ENCODE assay signal across 2 cellular contexts in the genomic region with DNA sequence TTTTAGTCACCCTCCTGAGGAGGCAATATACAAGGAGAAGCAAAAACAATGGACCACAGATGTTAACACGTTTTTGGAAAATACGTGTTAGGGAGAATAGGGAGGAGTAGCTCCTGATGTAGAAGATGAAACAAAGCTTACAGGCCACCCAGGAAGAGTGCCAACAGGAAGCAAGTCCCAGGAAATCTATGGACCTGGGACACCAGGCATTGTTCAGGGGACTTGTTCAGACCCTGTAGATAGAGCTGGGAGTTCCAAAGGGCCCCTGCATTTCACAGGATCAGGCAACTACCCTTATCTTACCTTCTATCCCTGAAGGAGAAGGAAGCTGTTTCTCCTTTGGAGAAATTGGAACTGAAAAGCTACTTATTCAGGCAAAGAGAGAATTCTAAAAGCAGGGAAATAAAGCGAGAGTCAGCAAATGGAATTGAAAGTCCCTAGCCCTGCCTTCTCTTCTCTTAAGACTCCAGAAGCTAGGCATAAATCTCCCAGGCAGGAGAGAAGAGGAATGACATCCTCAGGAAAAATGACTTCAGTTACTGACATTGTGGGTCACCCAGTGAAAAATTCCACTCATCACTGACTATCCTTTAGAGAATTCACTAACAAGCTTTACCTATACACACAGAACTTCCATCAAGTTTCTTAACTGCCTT.
TF ChIP-seq lines count a peak whose summit lies in the region.

No MANE protein-coding gene starts in this region.

TF ChIP-seq in IMR-90, 13 proteins besides CTCF, POLR2A, EP300 and RAD21:
- TF ChIP-seq MAZ (IDR thresholded peaks at IDR 0.05; ENCODE audit: borderline replicate concordance, low read depth, low read length) (no peak), NFE2L2 (IDR thresholded peaks at IDR 0.05; ENCODE audit: low read depth, low read length) (no peak), SMC3 (IDR thresholded peaks at IDR 0.05; ENCODE audit: low read depth, low read length) (no peak), RFX5 (IDR thresholded peaks at IDR 0.05; ENCODE audit: low read depth, low read length) (no peak), BHLHE40 (IDR thresholded peaks at IDR 0.05; ENCODE audit: low read depth, low read length) (no peak), CHD1 (IDR thresholded peaks at IDR 0.05; ENCODE audit: low read depth, low read length) (no peak), MAFK (IDR thresholded peaks at IDR 0.05; ENCODE audit: low read depth, low read length) (no peak), CEBPB (IDR thresholded peaks at IDR 0.05; ENCODE audit: low read depth, low read length) (no peak), FOS (IDR thresholded peaks at IDR 0.05; ENCODE audit: low read depth, low read length) (no peak), MXI1 (IDR thresholded peaks at IDR 0.05; ENCODE audit: borderline replicate concordance, low read depth, low read length) (no peak), RCOR1 (IDR thresholded peaks at IDR 0.05; ENCODE audit: insufficient replicate concordance, low read length) (no peak)
- TF ChIP-seq, protein P1, sequence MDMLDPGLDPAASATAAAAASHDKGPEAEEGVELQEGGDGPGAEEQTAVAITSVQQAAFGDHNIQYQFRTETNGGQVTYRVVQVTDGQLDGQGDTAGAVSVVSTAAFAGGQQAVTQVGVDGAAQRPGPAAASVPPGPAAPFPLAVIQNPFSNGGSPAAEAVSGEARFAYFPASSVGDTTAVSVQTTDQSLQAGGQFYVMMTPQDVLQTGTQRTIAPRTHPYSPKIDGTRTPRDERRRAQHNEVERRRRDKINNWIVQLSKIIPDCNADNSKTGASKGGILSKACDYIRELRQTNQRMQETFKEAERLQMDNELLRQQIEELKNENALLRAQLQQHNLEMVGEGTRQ (IDR thresholded peaks at IDR 0.05; ENCODE audit: low read depth, low read length) = no peak
- TF ChIP-seq, protein P2, sequence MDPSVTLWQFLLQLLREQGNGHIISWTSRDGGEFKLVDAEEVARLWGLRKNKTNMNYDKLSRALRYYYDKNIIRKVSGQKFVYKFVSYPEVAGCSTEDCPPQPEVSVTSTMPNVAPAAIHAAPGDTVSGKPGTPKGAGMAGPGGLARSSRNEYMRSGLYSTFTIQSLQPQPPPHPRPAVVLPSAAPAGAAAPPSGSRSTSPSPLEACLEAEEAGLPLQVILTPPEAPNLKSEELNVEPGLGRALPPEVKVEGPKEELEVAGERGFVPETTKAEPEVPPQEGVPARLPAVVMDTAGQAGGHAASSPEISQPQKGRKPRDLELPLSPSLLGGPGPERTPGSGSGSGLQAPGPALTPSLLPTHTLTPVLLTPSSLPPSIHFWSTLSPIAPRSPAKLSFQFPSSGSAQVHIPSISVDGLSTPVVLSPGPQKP (IDR thresholded peaks at IDR 0.05; ENCODE audit: borderline replicate concordance, low read depth, low read length) = no peak

TF ChIP-seq in WTC11, 78 proteins besides CTCF, POLR2A, EP300 and RAD21:
- TF ChIP-seq, protein P3, sequence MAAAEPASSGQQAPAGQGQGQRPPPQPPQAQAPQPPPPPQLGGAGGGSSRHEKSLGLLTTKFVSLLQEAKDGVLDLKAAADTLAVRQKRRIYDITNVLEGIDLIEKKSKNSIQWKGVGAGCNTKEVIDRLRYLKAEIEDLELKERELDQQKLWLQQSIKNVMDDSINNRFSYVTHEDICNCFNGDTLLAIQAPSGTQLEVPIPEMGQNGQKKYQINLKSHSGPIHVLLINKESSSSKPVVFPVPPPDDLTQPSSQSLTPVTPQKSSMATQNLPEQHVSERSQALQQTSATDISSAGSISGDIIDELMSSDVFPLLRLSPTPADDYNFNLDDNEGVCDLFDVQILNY (CRISPR knock-in tag; IDR thresholded peaks at IDR 0.05) = no peak
- no peak for TF ChIP-seq GRHL2 (CRISPR knock-in tag; IDR thresholded peaks at IDR 0.05; ENCODE audit: insufficient replicate concordance, severe bottlenecking)
- TF ChIP-seq, protein P4, sequence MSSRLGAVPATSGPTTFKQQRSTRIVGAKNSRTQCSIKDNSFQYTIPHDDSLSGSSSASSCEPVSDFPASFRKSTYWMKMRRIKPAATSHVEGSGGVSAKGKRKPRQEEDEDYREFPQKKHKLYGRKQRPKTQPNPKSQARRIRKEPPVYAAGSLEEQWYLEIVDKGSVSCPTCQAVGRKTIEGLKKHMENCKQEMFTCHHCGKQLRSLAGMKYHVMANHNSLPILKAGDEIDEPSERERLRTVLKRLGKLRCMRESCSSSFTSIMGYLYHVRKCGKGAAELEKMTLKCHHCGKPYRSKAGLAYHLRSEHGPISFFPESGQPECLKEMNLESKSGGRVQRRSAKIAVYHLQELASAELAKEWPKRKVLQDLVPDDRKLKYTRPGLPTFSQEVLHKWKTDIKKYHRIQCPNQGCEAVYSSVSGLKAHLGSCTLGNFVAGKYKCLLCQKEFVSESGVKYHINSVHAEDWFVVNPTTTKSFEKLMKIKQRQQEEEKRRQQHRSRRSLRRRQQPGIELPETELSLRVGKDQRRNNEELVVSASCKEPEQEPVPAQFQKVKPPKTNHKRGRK (CRISPR knock-in tag; IDR thresholded peaks at IDR 0.05; ENCODE audit: borderline replicate concordance) = no peak
- no peak for TF ChIP-seq FOXJ3 (CRISPR knock-in tag; IDR thresholded peaks at IDR 0.05; ENCODE audit: borderline replicate concordance)
- TF ChIP-seq CREB1 (CRISPR knock-in tag; IDR thresholded peaks at IDR 0.05) = no peak
- TF ChIP-seq GABPB1 (CRISPR knock-in tag; IDR thresholded peaks at IDR 0.05) = no peak
- no peak for TF ChIP-seq ZNF263 (CRISPR knock-in tag; IDR thresholded peaks at IDR 0.05; ENCODE audit: low read depth)
- TF ChIP-seq, protein P1 (CRISPR knock-in tag; IDR thresholded peaks at IDR 0.05) = no peak
- TF ChIP-seq JUN (CRISPR knock-in tag; IDR thresholded peaks at IDR 0.05) = no peak
- TF ChIP-seq, protein P5, sequence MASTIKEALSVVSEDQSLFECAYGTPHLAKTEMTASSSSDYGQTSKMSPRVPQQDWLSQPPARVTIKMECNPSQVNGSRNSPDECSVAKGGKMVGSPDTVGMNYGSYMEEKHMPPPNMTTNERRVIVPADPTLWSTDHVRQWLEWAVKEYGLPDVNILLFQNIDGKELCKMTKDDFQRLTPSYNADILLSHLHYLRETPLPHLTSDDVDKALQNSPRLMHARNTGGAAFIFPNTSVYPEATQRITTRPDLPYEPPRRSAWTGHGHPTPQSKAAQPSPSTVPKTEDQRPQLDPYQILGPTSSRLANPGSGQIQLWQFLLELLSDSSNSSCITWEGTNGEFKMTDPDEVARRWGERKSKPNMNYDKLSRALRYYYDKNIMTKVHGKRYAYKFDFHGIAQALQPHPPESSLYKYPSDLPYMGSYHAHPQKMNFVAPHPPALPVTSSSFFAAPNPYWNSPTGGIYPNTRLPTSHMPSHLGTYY (CRISPR knock-in tag; IDR thresholded peaks at IDR 0.05) = no peak
- TF ChIP-seq, protein P6, sequence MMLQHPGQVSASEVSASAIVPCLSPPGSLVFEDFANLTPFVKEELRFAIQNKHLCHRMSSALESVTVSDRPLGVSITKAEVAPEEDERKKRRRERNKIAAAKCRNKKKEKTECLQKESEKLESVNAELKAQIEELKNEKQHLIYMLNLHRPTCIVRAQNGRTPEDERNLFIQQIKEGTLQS (CRISPR knock-in tag; conservative IDR thresholded peaks at IDR 0.05) = no peak
- TF ChIP-seq TCF7 (CRISPR knock-in tag; IDR thresholded peaks at IDR 0.05; ENCODE audit: low read depth) = no peak
- TF ChIP-seq, protein P7, sequence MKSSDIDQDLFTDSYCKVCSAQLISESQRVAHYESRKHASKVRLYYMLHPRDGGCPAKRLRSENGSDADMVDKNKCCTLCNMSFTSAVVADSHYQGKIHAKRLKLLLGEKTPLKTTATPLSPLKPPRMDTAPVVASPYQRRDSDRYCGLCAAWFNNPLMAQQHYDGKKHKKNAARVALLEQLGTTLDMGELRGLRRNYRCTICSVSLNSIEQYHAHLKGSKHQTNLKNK (CRISPR knock-in tag; IDR thresholded peaks at IDR 0.05) = no peak
- TF ChIP-seq, protein P8, sequence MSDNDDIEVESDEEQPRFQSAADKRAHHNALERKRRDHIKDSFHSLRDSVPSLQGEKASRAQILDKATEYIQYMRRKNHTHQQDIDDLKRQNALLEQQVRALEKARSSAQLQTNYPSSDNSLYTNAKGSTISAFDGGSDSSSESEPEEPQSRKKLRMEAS (CRISPR knock-in tag; IDR thresholded peaks at IDR 0.05) = no peak
- no peak for TF ChIP-seq SMAD4 (CRISPR knock-in tag; IDR thresholded peaks at IDR 0.05)
- no peak for TF ChIP-seq KAT7 (CRISPR knock-in tag; IDR thresholded peaks at IDR 0.05; ENCODE audit: borderline replicate concordance)
- TF ChIP-seq, protein P9, sequence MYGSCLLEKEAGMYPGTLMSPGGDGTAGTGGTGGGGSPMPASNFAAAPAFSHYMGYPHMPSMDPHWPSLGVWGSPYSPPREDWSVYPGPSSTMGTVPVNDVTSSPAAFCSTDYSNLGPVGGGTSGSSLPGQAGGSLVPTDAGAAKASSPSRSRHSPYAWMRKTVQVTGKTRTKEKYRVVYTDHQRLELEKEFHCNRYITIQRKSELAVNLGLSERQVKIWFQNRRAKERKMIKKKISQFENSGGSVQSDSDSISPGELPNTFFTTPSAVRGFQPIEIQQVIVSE (CRISPR knock-in tag; IDR thresholded peaks at IDR 0.05; ENCODE audit: borderline replicate concordance) = no peak
- TF ChIP-seq, protein P10, sequence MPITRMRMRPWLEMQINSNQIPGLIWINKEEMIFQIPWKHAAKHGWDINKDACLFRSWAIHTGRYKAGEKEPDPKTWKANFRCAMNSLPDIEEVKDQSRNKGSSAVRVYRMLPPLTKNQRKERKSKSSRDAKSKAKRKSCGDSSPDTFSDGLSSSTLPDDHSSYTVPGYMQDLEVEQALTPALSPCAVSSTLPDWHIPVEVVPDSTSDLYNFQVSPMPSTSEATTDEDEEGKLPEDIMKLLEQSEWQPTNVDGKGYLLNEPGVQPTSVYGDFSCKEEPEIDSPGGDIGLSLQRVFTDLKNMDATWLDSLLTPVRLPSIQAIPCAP (CRISPR knock-in tag; IDR thresholded peaks at IDR 0.05) = no peak
